Comparison of ENCODE assay signal across 1 cellular context in genomic region chr17:7218166-7218565, GRCh38.
TF ChIP-seq lines count a peak whose summit lies in the region.

No MANE protein-coding gene starts in this region.

TF ChIP-seq in neural cell, 6 proteins besides CTCF, POLR2A, EP300 and RAD21 (continued from another document):
- TF ChIP-seq, protein P1, sequence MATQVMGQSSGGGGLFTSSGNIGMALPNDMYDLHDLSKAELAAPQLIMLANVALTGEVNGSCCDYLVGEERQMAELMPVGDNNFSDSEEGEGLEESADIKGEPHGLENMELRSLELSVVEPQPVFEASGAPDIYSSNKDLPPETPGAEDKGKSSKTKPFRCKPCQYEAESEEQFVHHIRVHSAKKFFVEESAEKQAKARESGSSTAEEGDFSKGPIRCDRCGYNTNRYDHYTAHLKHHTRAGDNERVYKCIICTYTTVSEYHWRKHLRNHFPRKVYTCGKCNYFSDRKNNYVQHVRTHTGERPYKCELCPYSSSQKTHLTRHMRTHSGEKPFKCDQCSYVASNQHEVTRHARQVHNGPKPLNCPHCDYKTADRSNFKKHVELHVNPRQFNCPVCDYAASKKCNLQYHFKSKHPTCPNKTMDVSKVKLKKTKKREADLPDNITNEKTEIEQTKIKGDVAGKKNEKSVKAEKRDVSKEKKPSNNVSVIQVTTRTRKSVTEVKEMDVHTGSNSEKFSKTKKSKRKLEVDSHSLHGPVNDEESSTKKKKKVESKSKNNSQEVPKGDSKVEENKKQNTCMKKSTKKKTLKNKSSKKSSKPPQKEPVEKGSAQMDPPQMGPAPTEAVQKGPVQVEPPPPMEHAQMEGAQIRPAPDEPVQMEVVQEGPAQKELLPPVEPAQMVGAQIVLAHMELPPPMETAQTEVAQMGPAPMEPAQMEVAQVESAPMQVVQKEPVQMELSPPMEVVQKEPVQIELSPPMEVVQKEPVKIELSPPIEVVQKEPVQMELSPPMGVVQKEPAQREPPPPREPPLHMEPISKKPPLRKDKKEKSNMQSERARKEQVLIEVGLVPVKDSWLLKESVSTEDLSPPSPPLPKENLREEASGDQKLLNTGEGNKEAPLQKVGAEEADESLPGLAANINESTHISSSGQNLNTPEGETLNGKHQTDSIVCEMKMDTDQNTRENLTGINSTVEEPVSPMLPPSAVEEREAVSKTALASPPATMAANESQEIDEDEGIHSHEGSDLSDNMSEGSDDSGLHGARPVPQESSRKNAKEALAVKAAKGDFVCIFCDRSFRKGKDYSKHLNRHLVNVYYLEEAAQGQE (IDR thresholded peaks at IDR 0.05; ENCODE audit: borderline replicate concordance) = no peak
- TF ChIP-seq EZH2 (IDR thresholded peaks at IDR 0.05; ENCODE audit: borderline replicate concordance, insufficient read depth, low read length, poor library complexity, severe bottlenecking) (no peak), SMC3 (conservative IDR thresholded peaks at IDR 0.05; ENCODE audit: poor library complexity) (no peak)
TF ChIP-seq in neural cell: peak in this region for 0.
